In genomic region chr1:246117066-246117791, GRCh38 we compare ENCODE assay signal across 8 cellular contexts.
DNase-seq lines count a peak whose midpoint lies in the region; ATAC-seq lines count a peak whose summit lies in the region.

No MANE protein-coding gene starts in this region.

- H3K27ac ChIP-seq in CD4-positive, alpha-beta memory T cell (ENCODE audit: low read depth, low read length), result peak overlapping the region; percentile 19

- H3K27me3 Mint-ChIP-seq in CD4-positive, alpha-beta memory T cell, result no peaks in the 10 kb centered on the region
- H3K27me3 Mint-ChIP-seq in effector memory CD8-positive, alpha-beta T cell, result no peaks in the 10 kb centered on the region

- peaks cover 23% of the 10 kb centered on the region for H3K4me1 ChIP-seq in CD4-positive, alpha-beta memory T cell (ENCODE audit: insufficient read depth, low read length)

- H3K36me3 Mint-ChIP-seq in CD4-positive, alpha-beta memory T cell, result peaks cover 8 to 36% of the 10 kb centered on the region in 2 donors
- no peaks in the 10 kb centered on the region for H3K36me3 Mint-ChIP-seq in effector memory CD8-positive, alpha-beta T cell (ENCODE audit: insufficient read depth)

- intact Hi-C loops in CD4-positive, alpha-beta memory T cell (cut with micrococcal nuclease), result loop anchor here (2.0 to 5.0 kb wide), 2 partner anchors 228 to 965 kb away; partner anchors contain the start of gene KIF26B

- ATAC-seq in GM19023 (IDR thresholded peaks at IDR 0.05; ENCODE audit: unreplicated experiment) (peak; percentile 88), HG03066 (IDR thresholded peaks at IDR 0.05; ENCODE audit: low read depth, unreplicated experiment) (peak; percentile 89)
- peak; percentile 85 for ATAC-seq in effector memory CD8-positive, alpha-beta T cell (replicated peaks)

- peak; percentile 71 to 83 (median 76) for DNase-seq in CD4-positive, alpha-beta memory T cell
- DNase-seq in NCI-H2196 treated with DMSO at 0.1 percent for 48 hours (lab: John Stamatoyannopoulos, UW; ENCODE audit: unreplicated experiment), result peak; percentile 55
- DNase-seq in activated CD4-positive, CD25-positive, alpha-beta regulatory T cell treated with anti-CD3 and anti-CD28 coated beads, Interleukin-2, amount 50 U/mL, for 16 hours (ENCODE audit: low read depth, low spot score), result peak; percentile 28
- DNase-seq in effector memory CD8-positive, alpha-beta T cell, result peak; percentile 2 to 16 (median 5)
- DNase-seq in mucosa of gallbladder (ENCODE audit: low spot score), result peak; percentile 21
- DNase-seq in occipital lobe (lab: John Stamatoyannopoulos, UW), result no peak

- H3K9me3 Mint-ChIP-seq in CD4-positive, alpha-beta memory T cell, result peaks cover 0 to 2% (median 0%) of the 10 kb centered on the region in 8 donors
- H3K9me3 Mint-ChIP-seq in effector memory CD8-positive, alpha-beta T cell, result no peaks in the 10 kb centered on the region

- peak overlapping the region; percentile 70 to 90 (median 86) for H3K27ac Mint-ChIP-seq in CD4-positive, alpha-beta memory T cell
- H3K27ac Mint-ChIP-seq in effector memory CD8-positive, alpha-beta T cell, result peak overlapping the region in 1 of 2 donors; percentile 26

- no peaks in the 10 kb centered on the region for H3K9me3 ChIP-seq in CD4-positive, alpha-beta memory T cell (ENCODE audit: control insufficient read depth in 1 of 2, low read length in 2 of 2)

- no peaks in the 10 kb centered on the region for H3K27me3 ChIP-seq in CD4-positive, alpha-beta memory T cell (ENCODE audit: insufficient read depth, low read length)

- H3K36me3 ChIP-seq in CD4-positive, alpha-beta memory T cell (ENCODE audit: insufficient read depth, low read length), result no peaks in the 10 kb centered on the region

- peaks cover 6 to 24% (median 10%) of the 10 kb centered on the region in 4 donors for H3K4me1 Mint-ChIP-seq in CD4-positive, alpha-beta memory T cell
- H3K4me1 Mint-ChIP-seq in effector memory CD8-positive, alpha-beta T cell (ENCODE audit: low read depth in 2 of 2), result peaks cover 5% of the 10 kb centered on the region in 2 donors

- POLR2A ChIA-PET in CD4-positive, alpha-beta memory T cell (lab: Charles Lee; ENCODE audit: partially characterized antibody), result no interaction called here

- CTCF ChIA-PET in CD4-positive, alpha-beta memory T cell (lab: Charles Lee; ENCODE audit: partially characterized antibody), result interaction anchor here (0.9 kb wide), 1 partner anchor 964 kb away, joined by 3 read pairs; no protein-coding TSS in a partner anchor

- no peak overlapping the region for H3K4me3 ChIP-seq in CD4-positive, alpha-beta memory T cell (ENCODE audit: low read length in 2 of 2)

- H3K4me3 Mint-ChIP-seq in CD4-positive, alpha-beta memory T cell, result peak overlapping the region; percentile 49 to 90 (median 72)
- H3K4me3 Mint-ChIP-seq in effector memory CD8-positive, alpha-beta T cell, result peak overlapping the region in 1 of 2 donors; percentile 34
